In genomic region chr7:111192614-111193053, GRCh38 we compare ENCODE assay signal across 1 cellular context.
TF ChIP-seq lines count a peak whose summit lies in the region.

No MANE protein-coding gene starts in this region.

TF ChIP-seq in HepG2, 621 proteins besides CTCF, POLR2A, EP300 and RAD21 (continued from another document and continues in another):
- no peak for TF ChIP-seq FOXC1 (CRISPR knock-in tag; IDR thresholded peaks at IDR 0.05; ENCODE audit: borderline replicate concordance)
- no peak; the same call in 1 of the 2 replicates for TF ChIP-seq NFIC (IDR thresholded peaks at IDR 0.05; ENCODE audit: low read length)
- no peak for TF ChIP-seq ZNF260 (CRISPR knock-in tag; IDR thresholded peaks at IDR 0.05; ENCODE audit: borderline replicate concordance, low read depth)
- TF ChIP-seq RBFOX2 (IDR thresholded peaks at IDR 0.05; ENCODE audit: low read depth, low read length): no peak
- TF ChIP-seq MAX (IDR thresholded peaks at IDR 0.05): no peak
- TF ChIP-seq BCL6 (CRISPR knock-in tag; IDR thresholded peaks at IDR 0.05): 0 out of 2 replicates have a peak, but pooled peaks have one; percentile 17
- TF ChIP-seq TFE3 (CRISPR knock-in tag; IDR thresholded peaks at IDR 0.05): peak; percentile 82
- TF ChIP-seq ZMAT5 (CRISPR knock-in tag; IDR thresholded peaks at IDR 0.05; ENCODE audit: borderline replicate concordance, low read depth): no peak
- no peak for TF ChIP-seq ZNF451 (CRISPR knock-in tag; IDR thresholded peaks at IDR 0.05)
- no peak for TF ChIP-seq PREB (CRISPR knock-in tag; IDR thresholded peaks at IDR 0.05)
- no peak for TF ChIP-seq ZNF569 (CRISPR knock-in tag; IDR thresholded peaks at IDR 0.05; ENCODE audit: borderline replicate concordance)
- TF ChIP-seq MAFK (conservative IDR thresholded peaks at IDR 0.05 in 1 of 2, IDR thresholded peaks at IDR 0.05 in 1 of 2; ENCODE audit: low read length in 2 of 2): no peak
- TF ChIP-seq SOX13 (IDR thresholded peaks at IDR 0.05): no peak
- peak in 1 of 2 experiments; percentile 54; a peak in 1 of 4 replicates for TF ChIP-seq SOX13 (CRISPR knock-in tag; conservative IDR thresholded peaks at IDR 0.05 in 1 of 2, IDR thresholded peaks at IDR 0.05 in 1 of 2)
- no peak for TF ChIP-seq ZNF713 (CRISPR knock-in tag; IDR thresholded peaks at IDR 0.05)
- TF ChIP-seq NR1H2 (CRISPR knock-in tag; IDR thresholded peaks at IDR 0.05; ENCODE audit: borderline replicate concordance, low read depth): no peak
- no peak for TF ChIP-seq ZNF800 (CRISPR knock-in tag; IDR thresholded peaks at IDR 0.05)
- TF ChIP-seq GATAD1 (CRISPR knock-in tag; IDR thresholded peaks at IDR 0.05): no peak
- peak; percentile 49; the same call in 1 of the 2 replicates for TF ChIP-seq ARID3A (IDR thresholded peaks at IDR 0.05; ENCODE audit: low read depth, low read length)
- no peak for TF ChIP-seq ZFP36L2 (CRISPR knock-in tag; IDR thresholded peaks at IDR 0.05)
- TF ChIP-seq RBM39 (IDR thresholded peaks at IDR 0.05; ENCODE audit: low read depth, low read length, poor library complexity, severe bottlenecking): no peak
- TF ChIP-seq LCORL (IDR thresholded peaks at IDR 0.05): peak; percentile 69
- TF ChIP-seq LCORL (CRISPR knock-in tag; IDR thresholded peaks at IDR 0.05): 0 out of 2 replicates have a peak, but pooled peaks have one; percentile 61
- no peak for TF ChIP-seq NCOA1 (CRISPR knock-in tag; IDR thresholded peaks at IDR 0.05)
- TF ChIP-seq HHEX (CRISPR knock-in tag; IDR thresholded peaks at IDR 0.05): no peak
- no peak for TF ChIP-seq TSC22D2 (CRISPR knock-in tag; IDR thresholded peaks at IDR 0.05; ENCODE audit: borderline replicate concordance)
- peak; percentile 63; the same call in 1 of the 2 replicates for TF ChIP-seq ZMYM4 (CRISPR knock-in tag; IDR thresholded peaks at IDR 0.05)
- peak; percentile 48; the same call in 1 of the 2 replicates for TF ChIP-seq NCOR1 (IDR thresholded peaks at IDR 0.05; ENCODE audit: borderline replicate concordance, low read length)
- TF ChIP-seq ZNF776 (CRISPR knock-in tag; IDR thresholded peaks at IDR 0.05): no peak
- TF ChIP-seq ZNF253 (CRISPR knock-in tag; IDR thresholded peaks at IDR 0.05; ENCODE audit: borderline replicate concordance): no peak
- TF ChIP-seq HNF4A (CRISPR knock-in tag; IDR thresholded peaks at IDR 0.05): peak; percentile 91
- no peak for TF ChIP-seq ATAD3A (CRISPR knock-in tag; IDR thresholded peaks at IDR 0.05)
- TF ChIP-seq FOXA1 (IDR thresholded peaks at IDR 0.05): 0 out of 2 replicates have a peak, but pooled peaks have one; percentile 50
- peak; percentile 69 for TF ChIP-seq FOXA1 (CRISPR knock-in tag; IDR thresholded peaks at IDR 0.05)
- no peak for TF ChIP-seq THYN1 (CRISPR knock-in tag; IDR thresholded peaks at IDR 0.05; ENCODE audit: borderline replicate concordance, low read depth)
- no peak for TF ChIP-seq SNAPC2 (CRISPR knock-in tag; IDR thresholded peaks at IDR 0.05)
- no peak for TF ChIP-seq ZUFSP (CRISPR knock-in tag; IDR thresholded peaks at IDR 0.05; ENCODE audit: borderline replicate concordance)
- no peak for TF ChIP-seq ZNF570 (CRISPR knock-in tag; IDR thresholded peaks at IDR 0.05; ENCODE audit: borderline replicate concordance)
- peak; percentile 29; the same call in 1 of the 2 replicates for TF ChIP-seq NCOA2 (CRISPR knock-in tag; IDR thresholded peaks at IDR 0.05)
- TF ChIP-seq ELF1 (CRISPR knock-in tag; IDR thresholded peaks at IDR 0.05): no peak
- TF ChIP-seq KDM4B (CRISPR knock-in tag; IDR thresholded peaks at IDR 0.05): no peak
- no peak for TF ChIP-seq ZNF879 (CRISPR knock-in tag; IDR thresholded peaks at IDR 0.05)
- TF ChIP-seq ZNF280D (CRISPR knock-in tag; IDR thresholded peaks at IDR 0.05): no peak
- TF ChIP-seq HNF1B (CRISPR knock-in tag; IDR thresholded peaks at IDR 0.05): no peak
- no peak for TF ChIP-seq FOXJ3 (CRISPR knock-in tag; IDR thresholded peaks at IDR 0.05; ENCODE audit: borderline replicate concordance)
- TF ChIP-seq SNAI1 (CRISPR knock-in tag; IDR thresholded peaks at IDR 0.05; ENCODE audit: borderline replicate concordance): no peak
- TF ChIP-seq ZNF780A (CRISPR knock-in tag; IDR thresholded peaks at IDR 0.05): no peak
- TF ChIP-seq KAT8 (CRISPR knock-in tag; IDR thresholded peaks at IDR 0.05): 0 out of 2 replicates have a peak, but pooled peaks have one; percentile 36
- TF ChIP-seq ZNF704 (CRISPR knock-in tag; IDR thresholded peaks at IDR 0.05; ENCODE audit: borderline replicate concordance): no peak
- TF ChIP-seq ZNF441 (CRISPR knock-in tag; IDR thresholded peaks at IDR 0.05; ENCODE audit: borderline replicate concordance): no peak
- 0 out of 2 replicates have a peak, but pooled peaks have one; percentile 30 for TF ChIP-seq SOX5 (CRISPR knock-in tag; IDR thresholded peaks at IDR 0.05; ENCODE audit: borderline replicate concordance)
- TF ChIP-seq GABPB1 (CRISPR knock-in tag; IDR thresholded peaks at IDR 0.05): no peak
- TF ChIP-seq ATF5 (CRISPR knock-in tag; IDR thresholded peaks at IDR 0.05; ENCODE audit: low read depth): no peak
- TF ChIP-seq REXO4 (CRISPR knock-in tag; IDR thresholded peaks at IDR 0.05; ENCODE audit: borderline replicate concordance): no peak
- no peak for TF ChIP-seq RFXAP (CRISPR knock-in tag; IDR thresholded peaks at IDR 0.05; ENCODE audit: borderline replicate concordance)
- TF ChIP-seq MED8 (CRISPR knock-in tag; IDR thresholded peaks at IDR 0.05; ENCODE audit: insufficient replicate concordance): no peak
- TF ChIP-seq TBL1XR1 (IDR thresholded peaks at IDR 0.05; ENCODE audit: borderline replicate concordance, low read length, partially characterized antibody): no peak
- no peak for TF ChIP-seq ZNF431 (CRISPR knock-in tag; IDR thresholded peaks at IDR 0.05; ENCODE audit: borderline replicate concordance, low read depth)
- 0 out of 2 replicates have a peak, but pooled peaks have one; percentile 29 for TF ChIP-seq HDAC1 (CRISPR knock-in tag; IDR thresholded peaks at IDR 0.05)
